8 cellular contexts compared by ENCODE assay signal in genomic region chr17:32106588-32106987, GRCh38. TPM values are rescaled to one million over a fixed set of nuclear protein-coding genes. Genes with fewer than 3 reads are reported as not detected.
DNase-seq lines count a peak whose midpoint lies in the region; ATAC-seq, FAIRE-seq and TF ChIP-seq lines count a peak whose summit lies in the region.
"Not testable (repeated sequence)": the region's sequence is repeated elsewhere in the genome, so short reads cannot be mapped to it uniquely, and the experiment has no call there.

No MANE protein-coding gene starts in this region.

- not testable (repeated sequence) for H3K4me3 ChIP-seq in pancreas

- peak; percentile 99 for FAIRE-seq in islet of Langerhans (lab: Jason Lieb, UNC)
- not testable (repeated sequence) for FAIRE-seq in pancreas (lab: Jason Lieb, UNC)

- H3K27ac Mint-ChIP-seq in CD4-positive, alpha-beta T cell = peak overlapping the region; percentile 38
- peak overlapping the region; percentile 21 for H3K27ac Mint-ChIP-seq in T-helper 17 cell
- peak overlapping the region; percentile 66 for H3K27ac Mint-ChIP-seq in activated T-cell treated with anti-CD3 and anti-CD28 coated beads, Interleukin-2, amount 50 U/mL, for 24 hours
- H3K27ac Mint-ChIP-seq in activated naive CD8-positive, alpha-beta T cell treated with anti-CD3 and anti-CD28 coated beads, Interleukin-2, amount 10 ng/mL, durations not matched to agents 7 days and 5 days = peak overlapping the region; percentile 88

- not testable (repeated sequence) for DNase-seq in CD4-positive, alpha-beta T cell; T-helper 17 cell; activated T-cell treated with anti-CD3 and anti-CD28 coated beads, Interleukin-2, amount 50 U/mL, for 24 hours; activated naive CD8-positive, alpha-beta T cell treated with anti-CD3 and anti-CD28 coated beads, Interleukin-2, amount 10 ng/mL, durations not matched to agents 7 days and 5 days; pancreas
- DNase-seq in NCI-H1092 treated with DMSO at 0.1 percent for 48 hours (lab: John Stamatoyannopoulos, UW) = peak; percentile 57
- peak; percentile 55 for DNase-seq in NCI-H446 treated with DMSO at 0.1 percent for 48 hours (lab: John Stamatoyannopoulos, UW)

- not testable (repeated sequence) for H3K27me3 ChIP-seq in CD4-positive, alpha-beta T cell (ENCODE audit: control insufficient read depth, insufficient read depth, low read length); pancreas

- 48 to 61% methylated on average over 5 of the region's 5 CpGs for WGBS in pancreas, 2 donors

- H3K27me3 Mint-ChIP-seq in CD4-positive, alpha-beta T cell; T-helper 17 cell; activated T-cell treated with anti-CD3 and anti-CD28 coated beads, Interleukin-2, amount 50 U/mL, for 24 hours; activated naive CD8-positive, alpha-beta T cell treated with anti-CD3 and anti-CD28 coated beads, Interleukin-2, amount 10 ng/mL, durations not matched to agents 7 days and 5 days: not testable (repeated sequence)

- ATAC-seq in CD4-positive, alpha-beta T cell (ENCODE audit: poor library complexity); T-helper 17 cell; activated naive CD8-positive, alpha-beta T cell treated with anti-CD3 and anti-CD28 coated beads, Interleukin-2, amount 10 ng/mL, durations not matched to agents 7 days and 5 days (ENCODE audit: low read depth): not testable (repeated sequence)
- ATAC-seq in pancreas = peak in 3 of 4 donors; percentile 39 to 61 (median 43)

- H3K4me3 Mint-ChIP-seq in CD4-positive, alpha-beta T cell = peak overlapping the region; percentile 46
- peak overlapping the region; percentile 61 for H3K4me3 Mint-ChIP-seq in T-helper 17 cell
- H3K4me3 Mint-ChIP-seq in activated T-cell treated with anti-CD3 and anti-CD28 coated beads, Interleukin-2, amount 50 U/mL, for 24 hours = peak overlapping the region; percentile 33
- peak overlapping the region; percentile 72 for H3K4me3 Mint-ChIP-seq in activated naive CD8-positive, alpha-beta T cell treated with anti-CD3 and anti-CD28 coated beads, Interleukin-2, amount 10 ng/mL, durations not matched to agents 7 days and 5 days

- TF ChIP-seq CTCF in CD4-positive, alpha-beta T cell (IDR thresholded peaks at IDR 0.05); pancreas (IDR thresholded peaks at IDR 0.05): not testable (repeated sequence)

- not testable (repeated sequence) for H3K9me3 Mint-ChIP-seq in CD4-positive, alpha-beta T cell; activated T-cell treated with anti-CD3 and anti-CD28 coated beads, Interleukin-2, amount 50 U/mL, for 24 hours; activated naive CD8-positive, alpha-beta T cell treated with anti-CD3 and anti-CD28 coated beads, Interleukin-2, amount 10 ng/mL, durations not matched to agents 7 days and 5 days

- CTCF ChIA-PET in CD4-positive, alpha-beta T cell (lab: Charles Lee) = interaction anchor here (1.7 kb wide), 1 partner anchor 32 kb away, joined by 4 read pairs; no protein-coding TSS in a partner anchor

- H3K27ac ChIP-seq in CD4-positive, alpha-beta T cell (ENCODE audit: low read depth, low read length); pancreas: not testable (repeated sequence)

- H3K36me3 ChIP-seq in pancreas = not testable (repeated sequence)

- H3K36me3 Mint-ChIP-seq in CD4-positive, alpha-beta T cell (ENCODE audit: low read depth); T-helper 17 cell (ENCODE audit: low read depth); activated T-cell treated with anti-CD3 and anti-CD28 coated beads, Interleukin-2, amount 50 U/mL, for 24 hours (ENCODE audit: low read depth); activated naive CD8-positive, alpha-beta T cell treated with anti-CD3 and anti-CD28 coated beads, Interleukin-2, amount 10 ng/mL, durations not matched to agents 7 days and 5 days: not testable (repeated sequence)

- POLR2A ChIA-PET in CD4-positive, alpha-beta T cell (lab: Charles Lee) = not testable (repeated sequence)
- POLR2A ChIA-PET in activated naive CD8-positive, alpha-beta T cell treated with anti-CD3 and anti-CD28 coated beads, Interleukin-2, amount 10 ng/mL, durations not matched to agents 7 days and 5 days (lab: Charles Lee) = interaction anchor here (1.0 kb wide), 1 partner anchor 20 kb away, joined by 3 read pairs; no protein-coding TSS in a partner anchor

- intact Hi-C loops in CD4-positive, alpha-beta T cell (cut with DNase I, micrococcal nuclease); pancreas (cut with DNase I): not testable (repeated sequence)

- not testable (repeated sequence) for H3K9me3 ChIP-seq in CD4-positive, alpha-beta T cell (ENCODE audit: control insufficient read depth, low read length); T-helper 17 cell (ENCODE audit: control insufficient read depth, low read length, poor library complexity, severe bottlenecking); pancreas

- H3K4me1 Mint-ChIP-seq in CD4-positive, alpha-beta T cell (ENCODE audit: low read depth) = peaks cover 35% of the 10 kb centered on the region
- H3K4me1 Mint-ChIP-seq in T-helper 17 cell = peaks cover 21% of the 10 kb centered on the region
- H3K4me1 Mint-ChIP-seq in activated T-cell treated with anti-CD3 and anti-CD28 coated beads, Interleukin-2, amount 50 U/mL, for 24 hours (ENCODE audit: low read depth) = peaks cover 34% of the 10 kb centered on the region
- peaks cover 39% of the 10 kb centered on the region for H3K4me1 Mint-ChIP-seq in activated naive CD8-positive, alpha-beta T cell treated with anti-CD3 and anti-CD28 coated beads, Interleukin-2, amount 10 ng/mL, durations not matched to agents 7 days and 5 days

- not testable (repeated sequence) for H3K4me1 ChIP-seq in pancreas

RNA-seq across cellular contexts. Expression of gene RHOT1, which starts 35.7 kb away (rescaled TPM):
- total RNA-seq in CD4-positive, alpha-beta T cell = 10 to 100 TPM; 12.9 to 13.1 TPM
- total RNA-seq in T-helper 17 cell (10 to 100 TPM; 18.9 to 19.5 TPM), pancreas (10 to 100 TPM; 11.6 to 19.2 (median 14.4) TPM)
- total RNA-seq in activated naive CD8-positive, alpha-beta T cell treated with anti-CD3 and anti-CD28 coated beads, Interleukin-2, amount 10 ng/mL, durations not matched to agents 7 days and 5 days = 10 to 100 TPM; 29.8 to 30.0 TPM
- 10 to 100 TPM; 22.8 to 26.7 TPM for polyA plus RNA-seq in pancreas

Comparison
In these comparisons a context has a peak if more than half of its experiments do, and no peak if none do; other contexts are left out.
1. H3K27ac Mint-ChIP-seq: peak in every context shown above with its lines; median percentile 88 in activated naive CD8-positive, alpha-beta T cell treated with anti-CD3 and anti-CD28 coated beads, Interleukin-2, amount 10 ng/mL, durations not matched to agents 7 days and 5 days; 66 in activated T-cell treated with anti-CD3 and anti-CD28 coated beads, Interleukin-2, amount 50 U/mL, for 24 hours; 38 in CD4-positive, alpha-beta T cell; 21 in T-helper 17 cell.